ENCODE assay signal across 20 cellular contexts in the genomic region with DNA sequence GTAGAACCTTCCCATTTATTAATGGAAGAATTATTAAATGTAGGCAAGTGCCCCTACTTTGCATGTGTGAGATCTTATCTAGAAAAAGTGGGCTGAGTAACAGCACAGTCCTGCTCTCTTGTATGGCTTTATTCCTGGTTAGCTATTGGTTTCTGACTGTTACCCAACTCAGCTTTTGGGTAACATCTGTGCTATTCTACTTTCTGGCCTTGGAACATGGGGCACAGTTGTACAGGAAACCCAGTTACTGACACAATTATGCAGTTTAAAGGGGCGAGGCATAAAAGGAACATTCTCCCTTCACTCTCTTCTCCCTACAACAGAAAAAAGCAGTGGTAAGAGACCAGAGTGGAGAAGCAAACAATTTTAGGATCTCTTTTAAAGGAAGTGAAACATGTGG. TPM values are rescaled to one million over a fixed set of nuclear protein-coding genes. Genes with fewer than 3 reads are reported as not detected.
DNase-seq lines count a peak whose midpoint lies in the region; TF ChIP-seq lines count a peak whose summit lies in the region.
"Had no signal": no experiment of that assay in that cellular context is flagged by ENCODE, and none has a peak within 500 bp of the region (broad histone marks: within the 10 kb centered on the region; RNA-seq: fewer than 3 reads in every experiment).

No MANE protein-coding gene starts in this region.

- no peaks in the 10 kb centered on the region for H3K27me3 ChIP-seq in CD8-positive, alpha-beta memory T cell (ENCODE audit: insufficient read depth, low read length, poor library complexity, severe bottlenecking)
- H3K27me3 ChIP-seq in vagina = no peaks in the 10 kb centered on the region
- H3K27me3 ChIP-seq: brain microvascular endothelial cell, heart right ventricle, SJSA1, transverse colon had no signal

- TF ChIP-seq POLR2A in vagina (IDR thresholded peaks at IDR 0.05) = no peak

- H3K4me1 ChIP-seq in CD8-positive, alpha-beta memory T cell (ENCODE audit: insufficient read depth, low read length) = peaks cover 19% of the 10 kb centered on the region
- H3K4me1 ChIP-seq in vagina = no peaks in the 10 kb centered on the region
- H3K4me1 ChIP-seq: SJSA1 had no signal

- no peak overlapping the region for H3K27ac ChIP-seq in CD8-positive, alpha-beta memory T cell (ENCODE audit: low read depth, low read length)
- H3K27ac ChIP-seq in vagina = no peak overlapping the region
- H3K27ac ChIP-seq: brain microvascular endothelial cell, coronary artery, KMS-11, PC-9, SJSA1, transverse colon had no signal

- DNase-seq in Ammon's horn (ENCODE audit: low spot score) = peak; percentile 29
- no peak for DNase-seq in CD8-positive, alpha-beta memory T cell
- peak; percentile 62 to 67 for DNase-seq in NOMO-1 (lab: John Stamatoyannopoulos, UW; ENCODE audit: unreplicated experiment in 2 of 2)
- DNase-seq in activated T-helper 1 cell treated with anti-CD3 and anti-CD28 coated beads, Interleukin-12 subunit alpha, Interleukin-12 subunit beta, Interleukin-2, Interleukin-4 antibody, amounts not matched to agents 30 ng/mL and 10 ng/mL and 1 ng/mL, durations not matched to agents 14 hours and 24 hours and 36 hours (ENCODE audit: low spot score) = no peak
- DNase-seq in vagina (ENCODE audit: extremely low spot score in 2 of 2) = no peak
- no peak for DNase-seq in activated gamma-delta T cell treated with Interleukin-2 at 50 U/mL for 16 hours
- no peak for DNase-seq in GM13977 (ENCODE audit: low spot score)
- DNase-seq in LoVo (ENCODE audit: low spot score) = no peak
- DNase-seq: activated CD4-positive, alpha-beta T cell treated with anti-CD3 and anti-CD28 coated beads for 48 hours; brain microvascular endothelial cell; GOT3; heart right ventricle; NCI-H1105 treated with DMSO at 0.1 percent for 48 hours; NCI-H526; PC-9; transverse colon had no signal

- H3K36me3 ChIP-seq in CD8-positive, alpha-beta memory T cell (ENCODE audit: insufficient read depth, low read length) = peaks cover 24% of the 10 kb centered on the region
- H3K36me3 ChIP-seq in vagina = peaks cover 0 to 58% of the 10 kb centered on the region in 2 donors

- no peak overlapping the region for H3K4me3 ChIP-seq in CD8-positive, alpha-beta memory T cell (ENCODE audit: low read length)
- no peak overlapping the region for H3K4me3 ChIP-seq in vagina
- H3K4me3 ChIP-seq: coronary artery, heart right ventricle, PC-9, SJSA1, transverse colon had no signal

- no peaks in the 10 kb centered on the region for H3K9me3 ChIP-seq in CD8-positive, alpha-beta memory T cell (ENCODE audit: low read length)
- no peaks in the 10 kb centered on the region for H3K9me3 ChIP-seq in vagina
- H3K9me3 ChIP-seq: heart right ventricle, SJSA1, transverse colon had no signal

- H3K27ac Mint-ChIP-seq in CD8-positive, alpha-beta memory T cell = peak overlapping the region in 7 of 8 donors; percentile 44 to 98 (median 92)
- H3K27ac Mint-ChIP-seq in activated T-helper 1 cell treated with anti-CD3 and anti-CD28 coated beads, Interleukin-12 subunit alpha, Interleukin-12 subunit beta, Interleukin-2, Interleukin-4 antibody, amounts not matched to agents 30 ng/mL and 10 ng/mL and 1 ng/mL, durations not matched to agents 14 hours and 24 hours and 36 hours = peak overlapping the region; percentile 70

- no peaks in the 10 kb centered on the region for H3K9me3 Mint-ChIP-seq in CD8-positive, alpha-beta memory T cell
- H3K9me3 Mint-ChIP-seq in activated T-helper 1 cell treated with anti-CD3 and anti-CD28 coated beads, Interleukin-12 subunit alpha, Interleukin-12 subunit beta, Interleukin-2, Interleukin-4 antibody, amounts not matched to agents 30 ng/mL and 10 ng/mL and 1 ng/mL, durations not matched to agents 14 hours and 24 hours and 36 hours = no peaks in the 10 kb centered on the region
- H3K9me3 Mint-ChIP-seq: stimulated activated naive CD8-positive, alpha-beta T cell treated with anti-CD3 and anti-CD28 coated beads, Interleukin-15, Interleukin-2, amounts not matched to agents 100 ng/mL and 50 ng/mL, for 24 hours had no signal

- CTCF ChIA-PET in CD8-positive, alpha-beta memory T cell (lab: Charles Lee) = interaction anchor here (2.7 kb wide), 1 partner anchor 16 kb away, joined by 20 read pairs; a partner anchor contains a TSS

- intact Hi-C loops in activated T-helper 1 cell treated with anti-CD3 and anti-CD28 coated beads, Interleukin-12 subunit alpha, Interleukin-12 subunit beta, Interleukin-2, Interleukin-4 antibody, amounts not matched to agents 30 ng/mL and 10 ng/mL and 1 ng/mL, durations not matched to agents 14 hours and 24 hours and 36 hours (cut with micrococcal nuclease) = no loop called here
- intact Hi-C loops in vagina (cut with DNase I) = no loop called here

- POLR2A ChIA-PET in CD8-positive, alpha-beta memory T cell (lab: Charles Lee) = interaction anchor here (1.0 kb wide), 1 partner anchor 17 kb away, joined by 3 read pairs; a partner anchor contains a TSS

- H3K27me3 Mint-ChIP-seq in CD8-positive, alpha-beta memory T cell = no peaks in the 10 kb centered on the region
- no peaks in the 10 kb centered on the region for H3K27me3 Mint-ChIP-seq in activated T-helper 1 cell treated with anti-CD3 and anti-CD28 coated beads, Interleukin-12 subunit alpha, Interleukin-12 subunit beta, Interleukin-2, Interleukin-4 antibody, amounts not matched to agents 30 ng/mL and 10 ng/mL and 1 ng/mL, durations not matched to agents 14 hours and 24 hours and 36 hours (ENCODE audit: insufficient read depth)
- H3K27me3 Mint-ChIP-seq: stimulated activated naive CD8-positive, alpha-beta T cell treated with anti-CD3 and anti-CD28 coated beads, Interleukin-15, Interleukin-2, amounts not matched to agents 100 ng/mL and 50 ng/mL, for 24 hours had no signal

- peaks cover 0 to 53% (median 6%) of the 10 kb centered on the region in 3 donors for H3K36me3 Mint-ChIP-seq in CD8-positive, alpha-beta memory T cell
- peaks cover 46% of the 10 kb centered on the region for H3K36me3 Mint-ChIP-seq in activated T-helper 1 cell treated with anti-CD3 and anti-CD28 coated beads, Interleukin-12 subunit alpha, Interleukin-12 subunit beta, Interleukin-2, Interleukin-4 antibody, amounts not matched to agents 30 ng/mL and 10 ng/mL and 1 ng/mL, durations not matched to agents 14 hours and 24 hours and 36 hours (ENCODE audit: low read depth)

- in situ Hi-C loops in GM13977 (cut with MboI; ENCODE audit: low pct_unique_long_range_greater_than_20kb, low sequenced_read_pairs, unreplicated experiment) = no loop called here

- TF ChIP-seq CTCF in vagina (IDR thresholded peaks at IDR 0.05) (no peak), GM13977 (IDR thresholded peaks at IDR 0.05; ENCODE audit: extremely low read depth, insufficient read depth, missing control alignments) (no peak)

- no peak overlapping the region for H3K4me3 Mint-ChIP-seq in CD8-positive, alpha-beta memory T cell
- peak overlapping the region; percentile 22 for H3K4me3 Mint-ChIP-seq in activated T-helper 1 cell treated with anti-CD3 and anti-CD28 coated beads, Interleukin-12 subunit alpha, Interleukin-12 subunit beta, Interleukin-2, Interleukin-4 antibody, amounts not matched to agents 30 ng/mL and 10 ng/mL and 1 ng/mL, durations not matched to agents 14 hours and 24 hours and 36 hours
- H3K4me3 Mint-ChIP-seq: stimulated activated naive CD8-positive, alpha-beta T cell treated with anti-CD3 and anti-CD28 coated beads, Interleukin-15, Interleukin-2, amounts not matched to agents 100 ng/mL and 50 ng/mL, for 24 hours had no signal

- peaks cover 25 to 34% (median 32%) of the 10 kb centered on the region in 3 donors for H3K4me1 Mint-ChIP-seq in CD8-positive, alpha-beta memory T cell
- H3K4me1 Mint-ChIP-seq in activated T-helper 1 cell treated with anti-CD3 and anti-CD28 coated beads, Interleukin-12 subunit alpha, Interleukin-12 subunit beta, Interleukin-2, Interleukin-4 antibody, amounts not matched to agents 30 ng/mL and 10 ng/mL and 1 ng/mL, durations not matched to agents 14 hours and 24 hours and 36 hours (ENCODE audit: low read depth) = peaks cover 35% of the 10 kb centered on the region

RNA-seq across cellular contexts. Expression of a gene that starts 16.1 kb away (rescaled TPM):
- total RNA-seq in CD8-positive, alpha-beta memory T cell = 100 to 1,000 TPM; 119 to 125 TPM
- 61.4 TPM for polyA plus RNA-seq in CD8-positive, alpha-beta memory T cell
- total RNA-seq in activated T-helper 1 cell treated with anti-CD3 and anti-CD28 coated beads, Interleukin-12 subunit alpha, Interleukin-12 subunit beta, Interleukin-2, Interleukin-4 antibody, amounts not matched to agents 30 ng/mL and 10 ng/mL and 1 ng/mL, durations not matched to agents 14 hours and 24 hours and 36 hours = 121 and 131 TPM in 2 replicates
- total RNA-seq in vagina = 30.7 TPM

RNA-seq across cellular contexts. Expression of a gene that starts 16.4 kb away (rescaled TPM):
- 100 to 1,000 TPM; 161 to 162 TPM for total RNA-seq in CD8-positive, alpha-beta memory T cell
- polyA plus RNA-seq in CD8-positive, alpha-beta memory T cell = 97.5 TPM
- 190 and 191 TPM in 2 replicates for total RNA-seq in activated T-helper 1 cell treated with anti-CD3 and anti-CD28 coated beads, Interleukin-12 subunit alpha, Interleukin-12 subunit beta, Interleukin-2, Interleukin-4 antibody, amounts not matched to agents 30 ng/mL and 10 ng/mL and 1 ng/mL, durations not matched to agents 14 hours and 24 hours and 36 hours
- total RNA-seq in vagina = 30.4 TPM

RNA-seq across cellular contexts. Expression of a gene that starts 50.1 kb away (rescaled TPM):
- 10 to 100 TPM; 12.5 to 13.6 TPM for total RNA-seq in CD8-positive, alpha-beta memory T cell
- polyA plus RNA-seq in CD8-positive, alpha-beta memory T cell = 2.5 TPM
- total RNA-seq in activated T-helper 1 cell treated with anti-CD3 and anti-CD28 coated beads, Interleukin-12 subunit alpha, Interleukin-12 subunit beta, Interleukin-2, Interleukin-4 antibody, amounts not matched to agents 30 ng/mL and 10 ng/mL and 1 ng/mL, durations not matched to agents 14 hours and 24 hours and 36 hours = 21.9 and 22.1 TPM in 2 replicates
- total RNA-seq in vagina = 9.1 TPM

Comparison
In these comparisons a context has a peak if more than half of its experiments do, and no peak if none do; other contexts are left out.
1. DNase-seq: peak in Ammon's horn (single experiment) and NOMO-1 (2 of 2); none in CD8-positive, alpha-beta memory T cell (0 of 5), activated T-helper 1 cell treated with anti-CD3 and anti-CD28 coated beads, Interleukin-12 subunit alpha, Interleukin-12 subunit beta, Interleukin-2, Interleukin-4 antibody, amounts not matched to agents 30 ng/mL and 10 ng/mL and 1 ng/mL, durations not matched to agents 14 hours and 24 hours and 36 hours (single experiment), vagina (0 of 2), activated gamma-delta T cell treated with Interleukin-2 at 50 U/mL for 16 hours (single experiment), GM13977 (single experiment) and LoVo (single experiment).